In the genomic region with DNA sequence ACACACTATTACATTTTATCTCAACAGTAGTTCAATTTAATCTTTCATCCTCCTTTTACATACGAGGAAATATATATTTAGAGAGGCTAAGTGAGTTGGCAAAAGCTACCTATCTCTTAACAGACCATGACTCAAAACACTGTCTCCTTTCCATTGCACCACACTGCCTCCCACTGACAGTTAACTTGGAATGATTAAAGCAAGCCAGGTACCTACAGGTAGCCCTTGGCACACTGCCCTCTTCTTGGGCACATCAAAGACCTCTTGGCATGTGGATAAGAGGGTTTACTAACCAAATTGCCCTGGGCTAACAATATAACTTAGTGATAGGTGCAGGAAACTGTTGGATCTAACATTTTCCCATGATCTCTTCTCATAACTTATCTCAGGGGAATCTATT, we compare ENCODE assay signal across 9 cellular contexts. TPM values are rescaled to one million over a fixed set of nuclear protein-coding genes. Genes with fewer than 3 reads are reported as not detected.
DNase-seq lines count a peak whose midpoint lies in the region; ATAC-seq and TF ChIP-seq lines count a peak whose summit lies in the region.
"Had no signal": no experiment of that assay in that cellular context is flagged by ENCODE, and none has a peak within 500 bp of the region (broad histone marks: within the 10 kb centered on the region; RNA-seq: fewer than 3 reads in every experiment).

No MANE protein-coding gene starts in this region.

- peak; percentile 39 for DNase-seq in NCI-H510A treated with DMSO at 0.1 percent for 48 hours (lab: John Stamatoyannopoulos, UW)
- no peak for DNase-seq in NCI-H510A (lab: John Stamatoyannopoulos, UW)
- peak; percentile 17 for DNase-seq in NB4 (ENCODE audit: low read depth)
- no peak for DNase-seq in central memory CD8-positive, alpha-beta T cell (ENCODE audit: low spot score in 2 of 2)
- no peak for DNase-seq in lower leg skin (ENCODE audit: low spot score in 2 of 2)
- DNase-seq: C1 segment of cervical spinal cord had no signal

- peak overlapping the region; percentile 99 for H3K4me3 Mint-ChIP-seq in central memory CD8-positive, alpha-beta T cell

- no peak overlapping the region for H3K4me3 ChIP-seq in NB4 (ENCODE audit: low read depth, low read length)
- no peak overlapping the region for H3K4me3 ChIP-seq in parathyroid adenoma (ENCODE audit: low read depth, low read length)
- H3K4me3 ChIP-seq in lower leg skin (ENCODE audit: low read depth, poor library complexity, severe bottlenecking) = no peak overlapping the region

- intact Hi-C loops in lower leg skin (cut with DNase I; ENCODE audit: low total_unique reads) = no loop called here

- peaks cover 3% of the 10 kb centered on the region for H3K4me1 ChIP-seq in parathyroid adenoma

- 26 to 27% methylated on average over 1 of the region's 1 CpG for WGBS in lower leg skin, 2 donors

- ATAC-seq in central memory CD8-positive, alpha-beta T cell (replicated peaks; ENCODE audit: extremely low read depth, poor library complexity, severe bottlenecking) = no peak
- ATAC-seq in HG03520 (IDR thresholded peaks at IDR 0.05; ENCODE audit: unreplicated experiment) (no peak), GM21526 (IDR thresholded peaks at IDR 0.05; ENCODE audit: low FRiP score, unreplicated experiment) (no peak)

- no peak for TF ChIP-seq CTCF in NB4 (IDR thresholded peaks at IDR 0.05; ENCODE audit: low read depth, low read length)
- TF ChIP-seq CTCF in parathyroid adenoma (IDR thresholded peaks at IDR 0.05) = no peak
- TF ChIP-seq CTCF in lower leg skin (IDR thresholded peaks at IDR 0.05) = no peak

- no peak overlapping the region for H3K9ac ChIP-seq in parathyroid adenoma

- TF ChIP-seq POLR2A in NB4 (IDR thresholded peaks at IDR 0.05; ENCODE audit: extremely low read depth, insufficient read length) (no peak), lower leg skin (IDR thresholded peaks at IDR 0.05) (no peak)

- H3K27me3 Mint-ChIP-seq in central memory CD8-positive, alpha-beta T cell = no peaks in the 10 kb centered on the region

- H3K79me2 ChIP-seq in parathyroid adenoma = peaks cover 6% of the 10 kb centered on the region

- no peak overlapping the region for H2AFZ ChIP-seq in parathyroid adenoma

- H3K27ac ChIP-seq in parathyroid adenoma = no peak overlapping the region

- no peaks in the 10 kb centered on the region for H3K27me3 ChIP-seq in parathyroid adenoma (ENCODE audit: control insufficient read depth, insufficient read depth, low read length)

- peak overlapping the region; percentile 98 for H3K27ac Mint-ChIP-seq in central memory CD8-positive, alpha-beta T cell (ENCODE audit: low read depth)

- no peaks in the 10 kb centered on the region for H3K9me3 ChIP-seq in parathyroid adenoma (ENCODE audit: control insufficient read depth, low read length)

- H3K9me3 Mint-ChIP-seq in central memory CD8-positive, alpha-beta T cell = no peaks in the 10 kb centered on the region

- peaks cover 38% of the 10 kb centered on the region for H3K4me1 Mint-ChIP-seq in central memory CD8-positive, alpha-beta T cell

- H3K36me3 Mint-ChIP-seq in central memory CD8-positive, alpha-beta T cell (ENCODE audit: insufficient read depth) = peaks cover 23% of the 10 kb centered on the region

- H3K4me2 ChIP-seq in parathyroid adenoma (ENCODE audit: low read length) = peak overlapping the region; percentile 71

- H3K36me3 ChIP-seq in parathyroid adenoma (ENCODE audit: control insufficient read depth, insufficient read depth, low read length) = no peaks in the 10 kb centered on the region

RNA-seq across cellular contexts. Expression of a gene that starts 1.9 kb away (rescaled TPM):
- 1 to 10 TPM; 6.2 to 8.9 (median 8.0) TPM for total RNA-seq in lower leg skin

RNA-seq across cellular contexts. Expression of a gene that starts 4.7 kb away (rescaled TPM):
- 1 to 10 TPM; 3.9 to 6.7 (median 5.7) TPM for total RNA-seq in lower leg skin

RNA-seq across cellular contexts. Expression of a gene that starts 49.5 kb away (rescaled TPM):
- 1 to 10 TPM in 1 of 4 donors, under 1 TPM in 3; 0.38 to 2.5 (median 0.69) TPM for total RNA-seq in lower leg skin

Comparison
In these comparisons a context has a peak if more than half of its experiments do, and no peak if none do; other contexts are left out.
1. DNase-seq: peak in NCI-H510A treated with DMSO at 0.1 percent for 48 hours (single experiment) and NB4 (single experiment); none in NCI-H510A (single experiment), central memory CD8-positive, alpha-beta T cell (0 of 2) and lower leg skin (0 of 2).